5 cellular contexts compared by ENCODE assay signal in genomic region chr2:61914794-61915193, GRCh38. TPM values are rescaled to one million over a fixed set of nuclear protein-coding genes. Genes with fewer than 3 reads are reported as not detected.
A peak's percentile ranks its signal among the peaks of the same experiment; 100 is the strongest.
DNase-seq lines count a peak whose midpoint lies in the region; ATAC-seq, FAIRE-seq and TF ChIP-seq lines count a peak whose summit lies in the region.
"Not testable (repeated sequence)": the region's sequence is repeated elsewhere in the genome, so short reads cannot be mapped to it uniquely, and the experiment has no call there.

No MANE protein-coding gene starts in this region.

- not testable (repeated sequence) for H3K27me3 Mint-ChIP-seq in Caco-2 (ENCODE audit: insufficient read depth, unreplicated experiment); nephron progenitor cell (ENCODE audit: low read depth, poor library complexity)

- not testable (repeated sequence) for TF ChIP-seq CTCF in Caco-2 (IDR thresholded peaks at IDR 0.05; ENCODE audit: insufficient read depth in 1 of 2, low read depth in 1 of 2, low read length in 1 of 2, severe bottlenecking in 1 of 2, unreplicated experiment in 1 of 2); esophagus muscularis mucosa (IDR thresholded peaks at IDR 0.05); HepG2 (CRISPR knock-in tag; IDR thresholded peaks at IDR 0.05); nephron progenitor cell (IDR thresholded peaks at IDR 0.05)

- H3K9me3 Mint-ChIP-seq in Caco-2 (ENCODE audit: unreplicated experiment); nephron progenitor cell; stimulated activated effector memory CD8-positive, alpha-beta T cell treated with anti-CD3 and anti-CD28 coated beads, Interleukin-12 subunit alpha, Interleukin-12 subunit beta, amount 100 ng/mL, for 72 hours: not testable (repeated sequence)

- not testable (repeated sequence) for BruUV-seq in Caco-2 (replicated peaks; lab: Mats Ljungman, UMichigan); HepG2 (replicated peaks; lab: Mats Ljungman, UMichigan)

- not testable (repeated sequence) for H3K79me2 ChIP-seq in HepG2 (ENCODE audit: insufficient read depth, low read length)

- not testable (repeated sequence) for H3K4me3 Mint-ChIP-seq in Caco-2 (ENCODE audit: unreplicated experiment); nephron progenitor cell; stimulated activated effector memory CD8-positive, alpha-beta T cell treated with anti-CD3 and anti-CD28 coated beads, Interleukin-12 subunit alpha, Interleukin-12 subunit beta, amount 100 ng/mL, for 72 hours

- POLR2A ChIA-PET in Caco-2 (lab: Charles Lee); HepG2 (lab: Yijun Ruan, JAX): not testable (repeated sequence)

- CTCF ChIA-PET in Caco-2 (lab: Charles Lee); HepG2 (lab: Yijun Ruan, JAX; ENCODE audit: low intra/inter-chr PET ratio, low total read pairs): not testable (repeated sequence)

- H2AFZ ChIP-seq in HepG2 (ENCODE audit: low read length): not testable (repeated sequence)

- not testable (repeated sequence) for H3K4me1 Mint-ChIP-seq in Caco-2 (ENCODE audit: low read depth, unreplicated experiment); nephron progenitor cell; stimulated activated effector memory CD8-positive, alpha-beta T cell treated with anti-CD3 and anti-CD28 coated beads, Interleukin-12 subunit alpha, Interleukin-12 subunit beta, amount 100 ng/mL, for 72 hours

- not testable (repeated sequence) for H3K27ac ChIP-seq in esophagus muscularis mucosa (replicated peaks in 1 of 4); HepG2 (ENCODE audit: extremely low read length, insufficient read depth, low read length)

- peak in 1 of 2 experiments; percentile 14 for DNase-seq in Caco-2
- peak; percentile 4 for DNase-seq in esophagus muscularis mucosa (ENCODE audit: extremely low spot score)
- not testable (repeated sequence) for DNase-seq in HepG2 (ENCODE audit: low spot score); nephron progenitor cell; stimulated activated effector memory CD8-positive, alpha-beta T cell treated with anti-CD3 and anti-CD28 coated beads, Interleukin-12 subunit alpha, Interleukin-12 subunit beta, amount 100 ng/mL, for 72 hours (ENCODE audit: low spot score in 2 of 2)

- not testable (repeated sequence) for H3K9me3 ChIP-seq in Caco-2; esophagus muscularis mucosa; HepG2 (ENCODE audit: low read length)

- intact Hi-C loops in Caco-2 (cut with micrococcal nuclease; ENCODE audit: unreplicated experiment): loop anchor here (5.0 kb wide), 1 partner anchor 283 kb away; the partner anchor contains the start of gene B3GNT2
- intact Hi-C loops in esophagus muscularis mucosa (cut with DNase I): loop anchor here (10.0 kb wide), 1 partner anchor 280 kb away; the partner anchor contains the start of gene B3GNT2
- intact Hi-C loops in HepG2 (cut with micrococcal nuclease; ENCODE audit: unreplicated experiment): loop anchor here (5.0 kb wide), 1 partner anchor 78 kb away; no protein-coding TSS in a partner anchor

- not testable (repeated sequence) for H3K9ac ChIP-seq in HepG2 (ENCODE audit: insufficient read depth, low read depth, low read length)

- not testable (repeated sequence) for TF ChIP-seq RAD21 in HepG2 (CRISPR knock-in tag; IDR thresholded peaks at IDR 0.05)

- not testable (repeated sequence) for TF ChIP-seq EP300 in esophagus muscularis mucosa (IDR thresholded peaks at IDR 0.05); HepG2 (IDR thresholded peaks at IDR 0.05; ENCODE audit: low read depth in 2 of 2, low read length in 2 of 2); HepG2 (CRISPR knock-in tag; IDR thresholded peaks at IDR 0.05; ENCODE audit: borderline replicate concordance)

- H3K4me3 ChIP-seq in Caco-2 (ENCODE audit: low read depth, low read length); esophagus muscularis mucosa; HepG2 (replicated peaks in 1 of 3; ENCODE audit: insufficient read depth in 1 of 3, low read depth in 2 of 3, low read length in 3 of 3): not testable (repeated sequence)

- not testable (repeated sequence) for ATAC-seq in HepG2; stimulated activated effector memory CD8-positive, alpha-beta T cell treated with anti-CD3 and anti-CD28 coated beads, Interleukin-12 subunit alpha, Interleukin-12 subunit beta, amount 100 ng/mL, for 72 hours

- FAIRE-seq in HepG2 (lab: Jason Lieb, UNC): not testable (repeated sequence)

- H3K36me3 ChIP-seq in Caco-2 (ENCODE audit: control insufficient read depth, insufficient read depth, low read length); HepG2 (replicated peaks in 1 of 2; ENCODE audit: control insufficient read depth in 1 of 2, insufficient read depth in 2 of 2, low read length in 2 of 2): not testable (repeated sequence)
- peaks cover 0 to 12% (median 5%) of the 10 kb centered on the region in 4 donors for H3K36me3 ChIP-seq in esophagus muscularis mucosa

- H3K27ac Mint-ChIP-seq in Caco-2 (ENCODE audit: unreplicated experiment): peak overlapping the region; percentile 81
- H3K27ac Mint-ChIP-seq in nephron progenitor cell: peak overlapping the region; percentile 37
- peak overlapping the region; percentile 66 for H3K27ac Mint-ChIP-seq in stimulated activated effector memory CD8-positive, alpha-beta T cell treated with anti-CD3 and anti-CD28 coated beads, Interleukin-12 subunit alpha, Interleukin-12 subunit beta, amount 100 ng/mL, for 72 hours

- 97% methylated on average over 4 of the region's 4 CpGs for WGBS in esophagus muscularis mucosa
- WGBS in HepG2 (ENCODE audit: low lambda C conversion rate): 86% methylated on average over 4 of the region's 4 CpGs

- H3K4me1 ChIP-seq in Caco-2: not testable (repeated sequence)
- H3K4me1 ChIP-seq in esophagus muscularis mucosa (peaks cover 1 to 13% (median 7%) of the 10 kb centered on the region in 4 donors), HepG2 (ENCODE audit: insufficient read depth, low read length) (peaks cover 11% of the 10 kb centered on the region)

- H3K36me3 Mint-ChIP-seq in Caco-2 (ENCODE audit: insufficient read depth, unreplicated experiment); nephron progenitor cell (ENCODE audit: low read depth): not testable (repeated sequence)
- peaks cover 13% of the 10 kb centered on the region for H3K36me3 Mint-ChIP-seq in stimulated activated effector memory CD8-positive, alpha-beta T cell treated with anti-CD3 and anti-CD28 coated beads, Interleukin-12 subunit alpha, Interleukin-12 subunit beta, amount 100 ng/mL, for 72 hours

- not testable (repeated sequence) for H3K27me3 ChIP-seq in Caco-2 (replicated peaks; ENCODE audit: control insufficient read depth, insufficient read depth, low read length); esophagus muscularis mucosa; HepG2 (ENCODE audit: control insufficient read depth in 1 of 2, insufficient read depth in 2 of 2, low read length in 2 of 2)

- in situ Hi-C loops in HepG2 (cut with HindIII; ENCODE audit: extremely low pct_ligation_motif_present, low pct_unique_long_range_greater_than_20kb): loop anchor here (5.0 kb wide), 1 partner anchor 498 kb away; no protein-coding TSS in a partner anchor

- not testable (repeated sequence) for TF ChIP-seq POLR2A in esophagus muscularis mucosa (IDR thresholded peaks at IDR 0.05; ENCODE audit: low read depth); HepG2 (IDR thresholded peaks at IDR 0.05; ENCODE audit: insufficient read depth in 1 of 2, low read depth in 2 of 2, low read length in 2 of 2)

- not testable (repeated sequence) for H3K4me2 ChIP-seq in HepG2 (ENCODE audit: low read depth, low read length)

- not testable (repeated sequence) for H4K20me1 ChIP-seq in HepG2 (ENCODE audit: insufficient read depth, low read length)

RNA-seq across cellular contexts. Expression of gene COMMD1, which starts 9.3 kb away (rescaled TPM):
- total RNA-seq in Caco-2 (2022): 50.0 and 56.7 TPM in 2 replicates
- total RNA-seq in esophagus muscularis mucosa: 10 to 100 TPM; 25.1 to 42.4 (median 37.2) TPM
- 105 and 125 TPM in 2 replicates for total RNA-seq in HepG2 (2016; rRNA removed; fragmentation: Illumina TruSeq; extraction: Trizol)
- 137 and 165 TPM in 2 replicates for total RNA-seq in HepG2 (2016; cell fraction: cytosol; rRNA removed; fragmentation: Illumina TruSeq; extraction: Trizol; ENCODE audit: low read depth)
- total RNA-seq in HepG2 (2016; cell fraction: insoluble cytoplasmic fraction; rRNA removed; fragmentation: Illumina TruSeq; extraction: Trizol): 102 and 125 TPM in 2 replicates
- 133 and 151 TPM in 2 replicates for total RNA-seq in HepG2 (2016; cell fraction: membrane; rRNA removed; fragmentation: Illumina TruSeq; extraction: Trizol)
- 41.5 and 44.9 TPM in 2 replicates for total RNA-seq in HepG2 (2016; cell fraction: nucleus; rRNA removed; fragmentation: Illumina TruSeq; extraction: Trizol)
- polyA plus RNA-seq in HepG2 (2011; rRNA removed): 22.8 and 25.7 TPM in 2 replicates
- 25.9 and 29.9 TPM in 2 replicates for polyA plus RNA-seq in HepG2 (2011; cell fraction: cytosol; rRNA removed)
- 12.0 and 12.6 TPM in 2 replicates for polyA plus RNA-seq in HepG2 (2011; cell fraction: nucleus; rRNA removed)
- polyA plus RNA-seq in HepG2 (2012): 35.6 and 38.0 TPM in 2 replicates
- polyA plus RNA-seq in HepG2 (2016; cell fraction: cytosol; fragmentation: Illumina TruSeq; extraction: Trizol; ENCODE audit: low read depth): 146 and 159 TPM in 2 replicates
- 125 and 128 TPM in 2 replicates for polyA plus RNA-seq in HepG2 (2016; cell fraction: insoluble cytoplasmic fraction; fragmentation: Illumina TruSeq; extraction: Trizol; ENCODE audit: low read depth)
- polyA plus RNA-seq in HepG2 (2016; cell fraction: membrane; fragmentation: Illumina TruSeq; extraction: Trizol; ENCODE audit: low read depth): 113 and 115 TPM in 2 replicates
- 57.4 and 59.6 TPM in 2 replicates for polyA plus RNA-seq in HepG2 (2016; cell fraction: nucleus; fragmentation: Illumina TruSeq; extraction: Trizol; ENCODE audit: insufficient read depth, low read depth)
- 9.1 and 10.7 TPM in 2 replicates for polyA minus RNA-seq in HepG2 (2011; rRNA and poly(A)+ RNA removed; ENCODE audit: low replicate concordance)
- polyA minus RNA-seq in HepG2 (2011; cell fraction: cytosol; rRNA and poly(A)+ RNA removed): 8.6 and 9.5 TPM in 2 replicates
- 14.5 and 17.4 TPM in 2 replicates for polyA minus RNA-seq in HepG2 (2011; cell fraction: nucleus; rRNA and poly(A)+ RNA removed)

RNA-seq across cellular contexts. Expression of gene CCT4, which starts 26.3 kb away (rescaled TPM):
- total RNA-seq in Caco-2 (2022) (306 and 307 TPM in 2 replicates), esophagus muscularis mucosa (10 to 100 TPM; 74.4 to 86.8 (median 79.5) TPM), HepG2 (2016; rRNA removed; fragmentation: Illumina TruSeq; extraction: Trizol) (340 and 437 TPM in 2 replicates)
- 104 and 110 TPM in 2 replicates for total RNA-seq in HepG2 (2016; cell fraction: cytosol; rRNA removed; fragmentation: Illumina TruSeq; extraction: Trizol; ENCODE audit: low read depth)
- total RNA-seq in HepG2 (2016; cell fraction: insoluble cytoplasmic fraction; rRNA removed; fragmentation: Illumina TruSeq; extraction: Trizol): 333 and 424 TPM in 2 replicates
- 151 and 155 TPM in 2 replicates for total RNA-seq in HepG2 (2016; cell fraction: membrane; rRNA removed; fragmentation: Illumina TruSeq; extraction: Trizol)
- 146 and 161 TPM in 2 replicates for total RNA-seq in HepG2 (2016; cell fraction: nucleus; rRNA removed; fragmentation: Illumina TruSeq; extraction: Trizol)
- 107 and 138 TPM in 2 replicates for polyA plus RNA-seq in HepG2 (2011; rRNA removed)
- polyA plus RNA-seq in HepG2 (2011; cell fraction: cytosol; rRNA removed): 82.8 and 109 TPM in 2 replicates
- 37.1 and 40.4 TPM in 2 replicates for polyA plus RNA-seq in HepG2 (2011; cell fraction: nucleus; rRNA removed)
- 213 and 256 TPM in 2 replicates for polyA plus RNA-seq in HepG2 (2012)
- polyA plus RNA-seq in HepG2 (2016; cell fraction: cytosol; fragmentation: Illumina TruSeq; extraction: Trizol; ENCODE audit: low read depth): 49.7 and 50.6 TPM in 2 replicates
- 353 and 356 TPM in 2 replicates for polyA plus RNA-seq in HepG2 (2016; cell fraction: insoluble cytoplasmic fraction; fragmentation: Illumina TruSeq; extraction: Trizol; ENCODE audit: low read depth)
- polyA plus RNA-seq in HepG2 (2016; cell fraction: membrane; fragmentation: Illumina TruSeq; extraction: Trizol; ENCODE audit: low read depth): 70.7 and 79.2 TPM in 2 replicates
- polyA plus RNA-seq in HepG2 (2016; cell fraction: nucleus; fragmentation: Illumina TruSeq; extraction: Trizol; ENCODE audit: insufficient read depth, low read depth): 148 and 151 TPM in 2 replicates
- 71.9 and 75.3 TPM in 2 replicates for polyA minus RNA-seq in HepG2 (2011; rRNA and poly(A)+ RNA removed; ENCODE audit: low replicate concordance)
- 132 and 133 TPM in 2 replicates for polyA minus RNA-seq in HepG2 (2011; cell fraction: cytosol; rRNA and poly(A)+ RNA removed)
- 81.9 and 92.7 TPM in 2 replicates for polyA minus RNA-seq in HepG2 (2011; cell fraction: nucleus; rRNA and poly(A)+ RNA removed)
